20 cellular contexts compared by ENCODE assay signal in genomic region chr10:35924726-35925125, GRCh38.
DNase-seq lines count a peak whose midpoint lies in the region; ATAC-seq, FAIRE-seq and TF ChIP-seq lines count a peak whose summit lies in the region.
"Had no signal": no experiment of that assay in that cellular context is flagged by ENCODE, and none has a peak within 500 bp of the region (broad histone marks: within the 10 kb centered on the region; RNA-seq: fewer than 3 reads in every experiment).

No MANE protein-coding gene starts in this region.

- FAIRE-seq in H1 (lab: Jason Lieb, UNC) = no peak
- no peak for FAIRE-seq in urothelium cell line (lab: Jason Lieb, UNC)
- FAIRE-seq: D721Med, H54, K562 had no signal

- no peak overlapping the region for H3K18ac ChIP-seq in H1 (ENCODE audit: extremely low read depth, low read length)

- TF ChIP-seq RAD21 in H1 (IDR thresholded peaks at IDR 0.05 in 1 of 2, conservative IDR thresholded peaks at IDR 0.05 in 1 of 2; ENCODE audit: low read depth in 2 of 2, low read length in 2 of 2) = no peak

- H3K23me2 ChIP-seq in H1 (ENCODE audit: low read depth, low read length) = no peaks in the 10 kb centered on the region

- H3K36me3 Mint-ChIP-seq in nephron progenitor cell (ENCODE audit: low read depth) = no peaks in the 10 kb centered on the region
- H3K36me3 Mint-ChIP-seq: CD8-positive, alpha-beta T cell had no signal

- H2BK15ac ChIP-seq in H1 (ENCODE audit: low read length) = peak overlapping the region; percentile 62; the same call in 1 of the 2 replicates

- H3K27ac Mint-ChIP-seq in nephron progenitor cell = peak overlapping the region; percentile 74
- H3K27ac Mint-ChIP-seq: CD8-positive, alpha-beta T cell had no signal

- H4K20me1 ChIP-seq in H1 (replicated peaks in 1 of 2; ENCODE audit: control insufficient read depth in 1 of 2, insufficient read depth in 2 of 2, low read length in 2 of 2) = no peaks in the 10 kb centered on the region
- H4K20me1 ChIP-seq: BLaER1 had no signal

- no peaks in the 10 kb centered on the region for H3K79me1 ChIP-seq in H1 (ENCODE audit: low read depth, low read length)

- H3K4me1 Mint-ChIP-seq in nephron progenitor cell = peaks cover 72% of the 10 kb centered on the region

- H3K27ac ChIP-seq in H1 (ENCODE audit: low read depth, low read length) = no peak overlapping the region
- H3K27ac ChIP-seq: BLaER1, SJCRH30 had no signal

- H3K56ac ChIP-seq in H1 (replicated peaks; ENCODE audit: insufficient read length, low read depth, low read length) = no peak overlapping the region

- no peak overlapping the region for H3K4me3 Mint-ChIP-seq in nephron progenitor cell
- H3K4me3 Mint-ChIP-seq: CD8-positive, alpha-beta T cell had no signal

- no peak for ATAC-seq in HG02973 (IDR thresholded peaks at IDR 0.05; ENCODE audit: unreplicated experiment)
- ATAC-seq: CD8-positive, alpha-beta T cell; K562 had no signal

- no peak for TF ChIP-seq POLR2A in H1 (IDR thresholded peaks at IDR 0.05; ENCODE audit: control extremely low read depth in 1 of 2, low read depth in 2 of 2, low read length in 2 of 2)

- H3K14ac ChIP-seq in H1 (ENCODE audit: insufficient read length) = no peak overlapping the region

- H4K91ac ChIP-seq in H1 (replicated peaks; ENCODE audit: insufficient read length, low read length) = no peak overlapping the region

- CTCF ChIA-PET in H1 (lab: Charles Lee; ENCODE audit: partially characterized antibody) = no interaction called here

- no peak overlapping the region for H2BK120ac ChIP-seq in H1 (replicated peaks; ENCODE audit: low read depth, low read length)

- no peak overlapping the region for H2AFZ ChIP-seq in H1 (ENCODE audit: low read length)

- no peaks in the 10 kb centered on the region for H3K9me3 Mint-ChIP-seq in nephron progenitor cell
- H3K9me3 Mint-ChIP-seq: CD8-positive, alpha-beta T cell had no signal

- TF ChIP-seq CTCF in H1 (IDR thresholded peaks at IDR 0.05; ENCODE audit: control extremely low read depth in 1 of 3, insufficient read depth in 1 of 3, low read depth in 1 of 3, low read length in 3 of 3) (no peak), nephron progenitor cell (IDR thresholded peaks at IDR 0.05) (no peak)

- H3K23ac ChIP-seq in H1 (ENCODE audit: insufficient read length) = no peak overlapping the region

- no peak overlapping the region for H3K4ac ChIP-seq in H1 (replicated peaks; ENCODE audit: insufficient read length, low read depth, low read length)

- no peaks in the 10 kb centered on the region for H3K27me3 Mint-ChIP-seq in nephron progenitor cell (ENCODE audit: low read depth, poor library complexity)

- no peak overlapping the region for H4K5ac ChIP-seq in H1 (ENCODE audit: insufficient read length, low read depth, low read length)

- H2BK5ac ChIP-seq in H1 (ENCODE audit: low read depth, low read length) = no peak overlapping the region

- H2AK5ac ChIP-seq in H1 (ENCODE audit: low read depth, low read length) = no peak overlapping the region

- no peaks in the 10 kb centered on the region for H3K36me3 ChIP-seq in H1 (ENCODE audit: control insufficient read depth in 2 of 4, insufficient read depth in 4 of 4, low read length in 3 of 4)
- H3K36me3 ChIP-seq: BLaER1, SJCRH30 had no signal

- 0 out of 2 replicates have a peak overlapping the region, but pooled peaks have one; percentile 28 for H2BK12ac ChIP-seq in H1 (ENCODE audit: low read depth, low read length)

- POLR2A ChIA-PET in H1 (lab: Charles Lee; ENCODE audit: partially characterized antibody) = no interaction called here

- no peaks in the 10 kb centered on the region for H3K79me2 ChIP-seq in H1 (ENCODE audit: control insufficient read depth in 1 of 2, insufficient read depth in 2 of 2, low read length in 2 of 2)

- H3K4me3 ChIP-seq in H1 (ENCODE audit: extremely low read depth in 1 of 4, insufficient read depth in 2 of 4, low read depth in 3 of 4, low read length in 4 of 4) = no peak overlapping the region
- H3K4me3 ChIP-seq: BLaER1, K562, SJCRH30 had no signal

- peaks cover 0 to 10% (median 3%) of the 10 kb centered on the region in 4 experiments; a peak in 4 of 7 replicates for H3K4me1 ChIP-seq in H1 (replicated peaks in 1 of 4; ENCODE audit: control insufficient read depth in 3 of 4, insufficient read depth in 4 of 4, low read length in 3 of 4)
- H3K4me1 ChIP-seq: BLaER1 had no signal

- no peak overlapping the region for H3K9ac ChIP-seq in H1 (replicated peaks in 1 of 4; ENCODE audit: extremely low read depth in 1 of 4, low read depth in 3 of 4, low read length in 3 of 4)
- H3K9ac ChIP-seq: BLaER1 had no signal

- no peaks in the 10 kb centered on the region for H3K27me3 ChIP-seq in H1 (replicated peaks in 1 of 4; ENCODE audit: control insufficient read depth in 3 of 4, extremely low read depth in 1 of 4, insufficient read depth in 3 of 4, low read length in 3 of 4)
- H3K27me3 ChIP-seq: BLaER1, SJCRH30 had no signal

- H4K8ac ChIP-seq in H1 (ENCODE audit: extremely low read depth, insufficient read depth, low read length) = no peak overlapping the region

- peak; percentile 45 for DNase-seq in NCI-H146 (lab: John Stamatoyannopoulos, UW)
- DNase-seq in NCI-H146 treated with DMSO at 0.1 percent for 48 hours (lab: John Stamatoyannopoulos, UW; ENCODE audit: unreplicated experiment) = no peak
- peak; percentile 3 to 31 for DNase-seq in NCI-H1930 (lab: John Stamatoyannopoulos, UW)
- DNase-seq in H1 (ENCODE audit: low read depth in 1 of 2, low spot score in 2 of 2) = no peak
- DNase-seq in nephron progenitor cell = no peak
- DNase-seq in GDM1 (lab: John Stamatoyannopoulos, UW) = no peak
- DNase-seq in urothelium cell line (ENCODE audit: low spot score) = no peak
- DNase-seq: 8988T; CD8-positive, alpha-beta T cell; NCI-H2029; NCI-H510A treated with DMSO at 0.1 percent for 48 hours; NK-92 treated with Interleukin-12 subunit alpha and Interleukin-12 subunit beta, amount 100 ng/mL, for 24 hours; OCI-M1; SJCRH30; SW 1271 had no signal

- no peak for TF ChIP-seq EP300 in H1 (IDR thresholded peaks at IDR 0.05; ENCODE audit: borderline replicate concordance in 1 of 2, low read depth in 2 of 2, low read length in 2 of 2)

- no peak overlapping the region for H2BK20ac ChIP-seq in H1 (ENCODE audit: low read length)

- no peaks in the 10 kb centered on the region for H3K9me3 ChIP-seq in H1 (ENCODE audit: insufficient read depth in 2 of 2, low read depth in 1 of 2, low read length in 1 of 2)
- H3K9me3 ChIP-seq: BLaER1, SJCRH30 had no signal

- H3K4me2 ChIP-seq in H1 (ENCODE audit: insufficient read depth in 1 of 2, low read depth in 2 of 2, low read length in 2 of 2) = no peak overlapping the region
- H3K4me2 ChIP-seq: BLaER1 had no signal

TF ChIP-seq in H1, 55 proteins besides CTCF, POLR2A, EP300 and RAD21:
- no peak for TF ChIP-seq RXRA (IDR thresholded peaks at IDR 0.05; ENCODE audit: insufficient read depth, low read depth, low read length)
- TF ChIP-seq SAP30 (IDR thresholded peaks at IDR 0.05; ENCODE audit: insufficient read depth, insufficient replicate concordance, low read length) = no peak
- no peak for TF ChIP-seq YY1 (IDR thresholded peaks at IDR 0.05; ENCODE audit: low read depth, low read length)
- TF ChIP-seq RBBP5 (IDR thresholded peaks at IDR 0.05; ENCODE audit: borderline replicate concordance, low read depth, low read length) = no peak
- TF ChIP-seq CEBPB (IDR thresholded peaks at IDR 0.05; ENCODE audit: low read depth, low read length) = no peak
- no peak for TF ChIP-seq JUN (IDR thresholded peaks at IDR 0.05; ENCODE audit: low read depth, low read length)
- TF ChIP-seq, protein P1, sequence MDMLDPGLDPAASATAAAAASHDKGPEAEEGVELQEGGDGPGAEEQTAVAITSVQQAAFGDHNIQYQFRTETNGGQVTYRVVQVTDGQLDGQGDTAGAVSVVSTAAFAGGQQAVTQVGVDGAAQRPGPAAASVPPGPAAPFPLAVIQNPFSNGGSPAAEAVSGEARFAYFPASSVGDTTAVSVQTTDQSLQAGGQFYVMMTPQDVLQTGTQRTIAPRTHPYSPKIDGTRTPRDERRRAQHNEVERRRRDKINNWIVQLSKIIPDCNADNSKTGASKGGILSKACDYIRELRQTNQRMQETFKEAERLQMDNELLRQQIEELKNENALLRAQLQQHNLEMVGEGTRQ (IDR thresholded peaks at IDR 0.05; ENCODE audit: low read length) = no peak
- TF ChIP-seq HDAC2 (IDR thresholded peaks at IDR 0.05; ENCODE audit: borderline replicate concordance in 1 of 2, low read depth in 2 of 2, low read length in 2 of 2) = no peak
- no peak for TF ChIP-seq SRF (IDR thresholded peaks at IDR 0.05; ENCODE audit: low read depth, low read length)

Comparison
In these comparisons a context has a peak if more than half of its experiments do, and no peak if none do; other contexts are left out.
1. DNase-seq: peak in NCI-H146 (single experiment) and NCI-H1930 (2 of 2); none in NCI-H146 treated with DMSO at 0.1 percent for 48 hours (single experiment), H1 (0 of 2), nephron progenitor cell (single experiment), GDM1 (single experiment) and urothelium cell line (single experiment).